Comparison of ENCODE assay signal across 25 cellular contexts in the genomic region with DNA sequence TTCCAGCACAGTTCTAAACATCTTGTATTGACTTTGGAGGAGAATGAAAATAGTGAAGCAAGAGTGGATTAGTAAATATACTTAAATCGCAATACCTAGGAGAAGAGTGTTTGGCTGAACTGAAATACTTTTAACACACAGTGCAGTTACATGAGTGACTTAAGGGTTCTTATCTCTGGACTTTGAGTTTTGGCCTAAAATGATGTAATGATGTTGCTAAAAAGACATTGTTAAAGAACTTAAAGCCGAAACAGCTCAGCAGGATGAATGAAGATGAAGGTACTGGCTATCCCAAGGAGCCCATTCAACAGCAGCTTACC.
"Had no signal": no experiment of that assay in that cellular context is flagged by ENCODE, and none has a peak within 500 bp of the region (broad histone marks: within the 10 kb centered on the region; RNA-seq: fewer than 3 reads in every experiment).

No MANE protein-coding gene starts in this region.

- H3K9me3 ChIP-seq: adrenal gland, ascending aorta, neutrophil, ovary, psoas muscle, right atrium auricular region, tibial artery had no signal

- DNase-seq: activated CD4-positive, alpha-beta T cell treated with anti-CD3 and anti-CD28 coated beads for 1 hour; activated CD8-positive, alpha-beta memory T cell treated with anti-CD3 and anti-CD28 coated beads, Interleukin-2, amount 50 U/mL, for 48 hours; activated naive CD4-positive, alpha-beta T cell; activated T-cell treated with anti-CD3 and anti-CD28 coated beads, Interleukin-2, amount 50 U/mL, for 4 hours; adrenal gland; brain microvascular endothelial cell; caudate nucleus; dermis blood vessel endothelial cell; effector CD8-positive, alpha-beta T cell; foreskin keratinocyte; kidney; ovary; psoas muscle; stimulated activated CD4-positive, alpha-beta T cell treated with anti-CD3 and anti-CD28 coated beads, Interleukin-12 subunit alpha, Interleukin-12 subunit beta, amount 100 ng/mL, for 4 hours; stimulated activated CD4-positive, alpha-beta T cell treated with anti-CD3 and anti-CD28 coated beads, Interleukin-4, amount 100 ng/mL, for 4 hours; T-helper 9 cell; tibial artery had no signal

- H3K27ac ChIP-seq: adrenal gland, ascending aorta, brain microvascular endothelial cell, foreskin keratinocyte, neutrophil, ovary, psoas muscle, right atrium auricular region, tibial artery had no signal

- ATAC-seq: foreskin keratinocyte, left lobe of liver, psoas muscle had no signal

- H3K36me3 Mint-ChIP-seq: activated naive CD8-positive, alpha-beta T cell had no signal

- H3K27ac Mint-ChIP-seq: activated naive CD8-positive, alpha-beta T cell; activated T-helper 2 cell treated with anti-CD3 and anti-CD28 coated beads, Interferon-gamma antibody, Interleukin-2, Interleukin-4, amounts not matched to agents 10 μg/mL and 5 μg/mL and 100 μg/mL, durations not matched to agents 14 hours and 24 hours and 36 hours; nephron; stimulated activated naive CD8-positive, alpha-beta T cell treated with anti-CD3 and anti-CD28 coated beads, Interleukin-15, Interleukin-2, amounts not matched to agents 100 ng/mL and 50 ng/mL, for 24 hours had no signal

- H3K4me3 Mint-ChIP-seq: activated naive CD8-positive, alpha-beta T cell; activated T-cell treated with anti-CD3 and anti-CD28 coated beads, Interleukin-2, amount 50 U/mL, for 4 hours; nephron; stimulated activated naive CD8-positive, alpha-beta T cell treated with anti-CD3 and anti-CD28 coated beads, Interleukin-15, Interleukin-2, amounts not matched to agents 100 ng/mL and 50 ng/mL, for 24 hours had no signal

- H3K27me3 ChIP-seq: adrenal gland, ascending aorta, brain microvascular endothelial cell, foreskin keratinocyte, ovary, right atrium auricular region, tibial artery had no signal

- H3K4me3 ChIP-seq: adrenal gland, ascending aorta, ovary, psoas muscle, right atrium auricular region, tibial artery had no signal

- H3K36me3 ChIP-seq: neutrophil, ovary had no signal

- H3K4me1 ChIP-seq: foreskin keratinocyte had no signal

- H3K9me3 Mint-ChIP-seq: activated T-cell treated with anti-CD3 and anti-CD28 coated beads, Interleukin-2, amount 50 U/mL, for 4 hours; activated T-helper 2 cell treated with anti-CD3 and anti-CD28 coated beads, Interferon-gamma antibody, Interleukin-2, Interleukin-4, amounts not matched to agents 10 μg/mL and 5 μg/mL and 100 μg/mL, durations not matched to agents 14 hours and 24 hours and 36 hours; nephron; stimulated activated naive CD8-positive, alpha-beta T cell treated with anti-CD3 and anti-CD28 coated beads, Interleukin-15, Interleukin-2, amounts not matched to agents 100 ng/mL and 50 ng/mL, for 24 hours had no signal
